2 cellular contexts compared by ENCODE assay signal in the genomic region with DNA sequence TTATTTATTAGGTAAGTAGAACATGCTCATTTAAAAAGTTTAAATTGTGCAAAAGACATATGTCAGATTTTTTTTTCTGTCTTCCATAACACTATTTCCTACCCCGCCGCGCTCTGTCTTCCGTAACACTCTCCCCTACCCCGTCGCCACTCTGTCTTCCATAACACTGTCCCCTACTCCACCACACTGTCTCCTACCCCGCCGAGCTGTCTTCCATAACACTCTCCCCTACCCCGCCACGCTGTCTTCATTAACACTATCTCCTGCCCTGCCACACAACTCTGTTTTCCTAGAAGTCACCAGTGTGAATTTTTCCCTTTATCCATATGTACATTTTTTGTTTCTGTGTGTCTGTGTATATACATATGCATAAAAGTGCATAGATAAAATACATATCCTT.
TF ChIP-seq lines count a peak whose summit lies in the region.

No MANE protein-coding gene starts in this region.

TF ChIP-seq in HEK293, 187 proteins besides CTCF, POLR2A, EP300 and RAD21 (continued from another document):
- TF ChIP-seq PRDM1 (tag by site-specific recombination; IDR thresholded peaks at IDR 0.05) (0 out of 2 replicates have a peak, but pooled peaks have one; percentile 58), ZNF394 (tag by site-specific recombination; IDR thresholded peaks at IDR 0.05; ENCODE audit: borderline replicate concordance) (no peak), ZNF501 (tag by site-specific recombination; IDR thresholded peaks at IDR 0.05) (no peak)

TF ChIP-seq in GM12878, 131 proteins besides CTCF, POLR2A, EP300 and RAD21 (continued from another document):
- TF ChIP-seq, protein P1, sequence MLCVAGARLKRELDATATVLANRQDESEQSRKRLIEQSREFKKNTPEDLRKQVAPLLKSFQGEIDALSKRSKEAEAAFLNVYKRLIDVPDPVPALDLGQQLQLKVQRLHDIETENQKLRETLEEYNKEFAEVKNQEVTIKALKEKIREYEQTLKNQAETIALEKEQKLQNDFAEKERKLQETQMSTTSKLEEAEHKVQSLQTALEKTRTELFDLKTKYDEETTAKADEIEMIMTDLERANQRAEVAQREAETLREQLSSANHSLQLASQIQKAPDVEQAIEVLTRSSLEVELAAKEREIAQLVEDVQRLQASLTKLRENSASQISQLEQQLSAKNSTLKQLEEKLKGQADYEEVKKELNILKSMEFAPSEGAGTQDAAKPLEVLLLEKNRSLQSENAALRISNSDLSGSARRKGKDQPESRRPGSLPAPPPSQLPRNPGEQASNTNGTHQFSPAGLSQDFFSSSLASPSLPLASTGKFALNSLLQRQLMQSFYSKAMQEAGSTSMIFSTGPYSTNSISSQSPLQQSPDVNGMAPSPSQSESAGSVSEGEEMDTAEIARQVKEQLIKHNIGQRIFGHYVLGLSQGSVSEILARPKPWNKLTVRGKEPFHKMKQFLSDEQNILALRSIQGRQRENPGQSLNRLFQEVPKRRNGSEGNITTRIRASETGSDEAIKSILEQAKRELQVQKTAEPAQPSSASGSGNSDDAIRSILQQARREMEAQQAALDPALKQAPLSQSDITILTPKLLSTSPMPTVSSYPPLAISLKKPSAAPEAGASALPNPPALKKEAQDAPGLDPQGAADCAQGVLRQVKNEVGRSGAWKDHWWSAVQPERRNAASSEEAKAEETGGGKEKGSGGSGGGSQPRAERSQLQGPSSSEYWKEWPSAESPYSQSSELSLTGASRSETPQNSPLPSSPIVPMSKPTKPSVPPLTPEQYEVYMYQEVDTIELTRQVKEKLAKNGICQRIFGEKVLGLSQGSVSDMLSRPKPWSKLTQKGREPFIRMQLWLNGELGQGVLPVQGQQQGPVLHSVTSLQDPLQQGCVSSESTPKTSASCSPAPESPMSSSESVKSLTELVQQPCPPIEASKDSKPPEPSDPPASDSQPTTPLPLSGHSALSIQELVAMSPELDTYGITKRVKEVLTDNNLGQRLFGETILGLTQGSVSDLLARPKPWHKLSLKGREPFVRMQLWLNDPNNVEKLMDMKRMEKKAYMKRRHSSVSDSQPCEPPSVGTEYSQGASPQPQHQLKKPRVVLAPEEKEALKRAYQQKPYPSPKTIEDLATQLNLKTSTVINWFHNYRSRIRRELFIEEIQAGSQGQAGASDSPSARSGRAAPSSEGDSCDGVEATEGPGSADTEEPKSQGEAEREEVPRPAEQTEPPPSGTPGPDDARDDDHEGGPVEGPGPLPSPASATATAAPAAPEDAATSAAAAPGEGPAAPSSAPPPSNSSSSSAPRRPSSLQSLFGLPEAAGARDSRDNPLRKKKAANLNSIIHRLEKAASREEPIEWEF (IDR thresholded peaks at IDR 0.05; ENCODE audit: insufficient replicate concordance, low read depth, low read length), result no peak
- TF ChIP-seq TCF12 (IDR thresholded peaks at IDR 0.05; ENCODE audit: low read depth, low read length), result no peak
- no peak for TF ChIP-seq SREBF2 (IDR thresholded peaks at IDR 0.05; ENCODE audit: low read length)
- no peak for TF ChIP-seq ATF2 (IDR thresholded peaks at IDR 0.05; ENCODE audit: low read length)
- TF ChIP-seq, protein P2, sequence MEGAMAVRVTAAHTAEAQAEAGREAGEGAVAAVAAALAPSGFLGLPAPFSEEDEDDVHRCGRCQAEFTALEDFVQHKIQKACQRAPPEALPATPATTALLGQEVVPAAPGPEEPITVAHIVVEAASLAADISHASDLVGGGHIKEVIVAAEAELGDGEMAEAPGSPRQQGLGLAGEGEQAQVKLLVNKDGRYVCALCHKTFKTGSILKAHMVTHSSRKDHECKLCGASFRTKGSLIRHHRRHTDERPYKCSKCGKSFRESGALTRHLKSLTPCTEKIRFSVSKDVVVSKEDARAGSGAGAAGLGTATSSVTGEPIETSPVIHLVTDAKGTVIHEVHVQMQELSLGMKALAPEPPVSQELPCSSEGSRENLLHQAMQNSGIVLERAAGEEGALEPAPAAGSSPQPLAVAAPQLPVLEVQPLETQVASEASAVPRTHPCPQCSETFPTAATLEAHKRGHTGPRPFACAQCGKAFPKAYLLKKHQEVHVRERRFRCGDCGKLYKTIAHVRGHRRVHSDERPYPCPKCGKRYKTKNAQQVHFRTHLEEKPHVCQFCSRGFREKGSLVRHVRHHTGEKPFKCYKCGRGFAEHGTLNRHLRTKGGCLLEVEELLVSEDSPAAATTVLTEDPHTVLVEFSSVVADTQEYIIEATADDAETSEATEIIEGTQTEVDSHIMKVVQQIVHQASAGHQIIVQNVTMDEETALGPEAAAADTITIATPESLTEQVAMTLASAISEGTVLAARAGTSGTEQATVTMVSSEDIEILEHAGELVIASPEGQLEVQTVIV (IDR thresholded peaks at IDR 0.05; ENCODE audit: borderline replicate concordance, partially characterized antibody), result no peak
- TF ChIP-seq MEF2B (IDR thresholded peaks at IDR 0.05; ENCODE audit: partially characterized antibody, poor library complexity, severe bottlenecking), result no peak
- TF ChIP-seq, protein P3, sequence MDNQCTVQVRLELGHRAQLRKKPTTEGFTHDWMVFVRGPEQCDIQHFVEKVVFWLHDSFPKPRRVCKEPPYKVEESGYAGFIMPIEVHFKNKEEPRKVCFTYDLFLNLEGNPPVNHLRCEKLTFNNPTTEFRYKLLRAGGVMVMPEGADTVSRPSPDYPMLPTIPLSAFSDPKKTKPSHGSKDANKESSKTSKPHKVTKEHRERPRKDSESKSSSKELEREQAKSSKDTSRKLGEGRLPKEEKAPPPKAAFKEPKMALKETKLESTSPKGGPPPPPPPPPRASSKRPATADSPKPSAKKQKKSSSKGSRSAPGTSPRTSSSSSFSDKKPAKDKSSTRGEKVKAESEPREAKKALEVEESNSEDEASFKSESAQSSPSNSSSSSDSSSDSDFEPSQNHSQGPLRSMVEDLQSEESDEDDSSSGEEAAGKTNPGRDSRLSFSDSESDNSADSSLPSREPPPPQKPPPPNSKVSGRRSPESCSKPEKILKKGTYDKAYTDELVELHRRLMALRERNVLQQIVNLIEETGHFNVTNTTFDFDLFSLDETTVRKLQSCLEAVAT (IDR thresholded peaks at IDR 0.05), result peak; percentile 48; the same call in 1 of the 2 replicates
